ENCODE assay signal across 19 cellular contexts in genomic region chr2:240591226-240591625, GRCh38.
"Had no signal": no experiment of that assay in that cellular context is flagged by ENCODE, and none has a peak within 500 bp of the region (broad histone marks: within the 10 kb centered on the region; RNA-seq: fewer than 3 reads in every experiment).

No MANE protein-coding gene starts in this region.

- ATAC-seq: activated T-cell treated with anti-CD3 and anti-CD28 coated beads, Interleukin-2, amount 50 U/mL, for 72 hours; left lung; mucosa of descending colon; natural killer cell; upper lobe of right lung had no signal

- H2AFZ ChIP-seq: hepatocyte had no signal

- H3K4me3 Mint-ChIP-seq: activated CD4-positive, alpha-beta memory T cell treated with anti-CD3 and anti-CD28 coated beads, Interleukin-2, amount 10 ng/mL, durations not matched to agents 7 days and 5 days; activated naive CD8-positive, alpha-beta T cell treated with anti-CD3 and anti-CD28 coated beads for 36 hours; activated T-cell treated with anti-CD3 and anti-CD28 coated beads, Interleukin-2, amount 50 U/mL, for 72 hours; natural killer cell; T-helper 1 cell treated with Interleukin-12 subunit alpha and Interleukin-12 subunit beta and Interleukin-4 antibody, amounts not matched to agents 30 μg/mL and 1 μg/mL, for 36 hours had no signal

- H3K4me2 ChIP-seq: hepatocyte, smooth muscle cell had no signal

- H3K36me3 Mint-ChIP-seq: activated naive CD8-positive, alpha-beta T cell treated with anti-CD3 and anti-CD28 coated beads for 36 hours; natural killer cell had no signal

- H3K4me3 ChIP-seq: breast epithelium, hepatocyte, left lung, mucosa of descending colon, smooth muscle cell, stomach, testis, upper lobe of right lung had no signal

- H3K27ac ChIP-seq: breast epithelium, hepatocyte, left lung, stomach, testis, upper lobe of right lung had no signal

- H3K36me3 ChIP-seq: breast epithelium had no signal

- H3K9me3 Mint-ChIP-seq: activated CD4-positive, alpha-beta memory T cell treated with anti-CD3 and anti-CD28 coated beads, Interleukin-2, amount 10 ng/mL, durations not matched to agents 7 days and 5 days; activated naive CD8-positive, alpha-beta T cell treated with anti-CD3 and anti-CD28 coated beads for 36 hours; activated T-cell treated with anti-CD3 and anti-CD28 coated beads, Interleukin-2, amount 50 U/mL, for 72 hours; natural killer cell; T-helper 1 cell treated with Interleukin-12 subunit alpha and Interleukin-12 subunit beta and Interleukin-4 antibody, amounts not matched to agents 30 μg/mL and 1 μg/mL, for 36 hours had no signal

- H3K27me3 ChIP-seq: breast epithelium, hepatocyte, left lung, stomach, testis, upper lobe of right lung had no signal

- DNase-seq: activated CD4-positive, alpha-beta memory T cell treated with anti-CD3 and anti-CD28 coated beads, Interleukin-2, amount 10 ng/mL, durations not matched to agents 7 days and 5 days; activated CD4-positive, alpha-beta T cell treated with anti-CD3 and anti-CD28 coated beads for 4 hours; activated CD8-positive, alpha-beta memory T cell treated with anti-CD3 and anti-CD28 coated beads, Interleukin-2, amount 50 U/mL, for 4 hours; activated gamma-delta T cell treated with Interleukin-2 at 50 U/mL for 16 hours; activated naive CD8-positive, alpha-beta T cell treated with anti-CD3 and anti-CD28 coated beads for 36 hours; activated T-cell treated with anti-CD3 and anti-CD28 coated beads, Interleukin-2, amount 50 U/mL, for 72 hours; amygdala; erythroblast; islet precursor cell; natural killer cell; stomach; testis had no signal

- H3K27me3 Mint-ChIP-seq: activated CD4-positive, alpha-beta memory T cell treated with anti-CD3 and anti-CD28 coated beads, Interleukin-2, amount 10 ng/mL, durations not matched to agents 7 days and 5 days; activated naive CD8-positive, alpha-beta T cell treated with anti-CD3 and anti-CD28 coated beads for 36 hours had no signal

- H3K9me3 ChIP-seq: breast epithelium, left lung, mucosa of descending colon, stomach, testis, upper lobe of right lung had no signal

- H3K27ac Mint-ChIP-seq: activated CD4-positive, alpha-beta memory T cell treated with anti-CD3 and anti-CD28 coated beads, Interleukin-2, amount 10 ng/mL, durations not matched to agents 7 days and 5 days; activated naive CD8-positive, alpha-beta T cell treated with anti-CD3 and anti-CD28 coated beads for 36 hours; activated T-cell treated with anti-CD3 and anti-CD28 coated beads, Interleukin-2, amount 50 U/mL, for 72 hours; natural killer cell had no signal
